ENCODE assay signal across 17 cellular contexts in genomic region chr17:30421592-30421991, GRCh38. TPM values are rescaled to one million over a fixed set of nuclear protein-coding genes. Genes with fewer than 3 reads are reported as not detected.
A peak's percentile ranks its signal among the peaks of the same experiment; 100 is the strongest.
DNase-seq lines count a peak whose midpoint lies in the region; FAIRE-seq and TF ChIP-seq lines count a peak whose summit lies in the region.
"Had no signal": no experiment of that assay in that cellular context is flagged by ENCODE, and none has a peak within 500 bp of the region (broad histone marks: within the 10 kb centered on the region; RNA-seq: fewer than 3 reads in every experiment).

No MANE protein-coding gene starts in this region.

- H3K36me3 ChIP-seq in astrocyte (ENCODE audit: insufficient read depth, low read length) = peaks cover 6% of the 10 kb centered on the region
- H3K36me3 ChIP-seq: BE2C had no signal

- no peaks in the 10 kb centered on the region for H3K79me2 ChIP-seq in astrocyte (ENCODE audit: insufficient read depth, low read length)

- peaks cover 4% of the 10 kb centered on the region for H4K20me1 ChIP-seq in astrocyte (ENCODE audit: insufficient read depth, low read length)

- no peak overlapping the region for H2AFZ ChIP-seq in astrocyte (ENCODE audit: low read depth, low read length)

- TF ChIP-seq CTCF in AG10803 (conservative IDR thresholded peaks at IDR 0.05; ENCODE audit: low read length) = no peak
- no peak for TF ChIP-seq CTCF in HL-60 (IDR thresholded peaks at IDR 0.05; ENCODE audit: insufficient read depth, low read length)
- TF ChIP-seq CTCF in astrocyte (IDR thresholded peaks at IDR 0.05; ENCODE audit: insufficient read depth, low read depth, low read length) = no peak
- TF ChIP-seq CTCF in coronary artery (IDR thresholded peaks at IDR 0.05) = no peak

- no peak overlapping the region for H3K4me3 Mint-ChIP-seq in astrocyte (ENCODE audit: unreplicated experiment)
- H3K4me3 Mint-ChIP-seq: CD4-positive, alpha-beta memory T cell had no signal

- FAIRE-seq in astrocyte (lab: Jason Lieb, UNC) (no peak), islet of Langerhans (lab: Jason Lieb, UNC) (peak; percentile 45)
- FAIRE-seq: GM12892, H1 had no signal

- DNase-seq in AG10803 (ENCODE audit: low read depth) (peak; percentile 16), HL-60 (ENCODE audit: low read depth in 1 of 2, low spot score in 1 of 2) (no peak), astrocyte (ENCODE audit: low read depth) (peak; percentile 5), coronary artery (ENCODE audit: low spot score) (no peak), COLO668 (lab: John Stamatoyannopoulos, UW; ENCODE audit: unreplicated experiment) (no peak), globus pallidus (ENCODE audit: low spot score) (no peak), DMS153 treated with DMSO at 0.1 percent for 48 hours (lab: John Stamatoyannopoulos, UW; ENCODE audit: unreplicated experiment) (no peak)
- DNase-seq: BE2C; CD4-positive, alpha-beta memory T cell; DMS79; EL; GDM1 had no signal

- H3K4me3 ChIP-seq in AG10803 (ENCODE audit: low read length) (no peak overlapping the region), HL-60 (replicated peaks; ENCODE audit: insufficient read depth, low read length) (no peak overlapping the region), astrocyte (ENCODE audit: insufficient read depth, low read depth, low read length) (no peak overlapping the region), coronary artery (no peak overlapping the region)
- H3K4me3 ChIP-seq: HAP-1 had no signal

- no peaks in the 10 kb centered on the region for H3K4me1 Mint-ChIP-seq in astrocyte (ENCODE audit: low read depth, unreplicated experiment)

- H3K27me3 ChIP-seq in HL-60 (ENCODE audit: insufficient read depth, poor library complexity, severe bottlenecking) (no peaks in the 10 kb centered on the region), astrocyte (ENCODE audit: insufficient read depth, low read length) (no peaks in the 10 kb centered on the region)
- H3K27me3 ChIP-seq: BE2C had no signal

- H3K27me3 Mint-ChIP-seq in astrocyte (ENCODE audit: low read depth, unreplicated experiment) = no peaks in the 10 kb centered on the region
- H3K27me3 Mint-ChIP-seq: CD4-positive, alpha-beta memory T cell had no signal

- H3K4me1 ChIP-seq in astrocyte (ENCODE audit: insufficient read depth, low read length) = no peaks in the 10 kb centered on the region
- H3K4me1 ChIP-seq: BE2C had no signal

- H3K9me3 ChIP-seq in astrocyte (ENCODE audit: insufficient read depth, low read depth, low read length) = no peaks in the 10 kb centered on the region
- H3K9me3 ChIP-seq: BE2C, HAP-1 had no signal

- H3K27ac ChIP-seq in HL-60 (replicated peaks) = peak overlapping the region; percentile 50
- H3K27ac ChIP-seq in astrocyte (ENCODE audit: low read depth, low read length) = no peak overlapping the region
- H3K27ac ChIP-seq in coronary artery = no peak overlapping the region
- H3K27ac ChIP-seq: C4-2B had no signal

- no peak overlapping the region for H3K4me2 ChIP-seq in astrocyte (ENCODE audit: low read length)

- H3K9me3 Mint-ChIP-seq in astrocyte (ENCODE audit: unreplicated experiment) = no peaks in the 10 kb centered on the region
- H3K9me3 Mint-ChIP-seq: CD4-positive, alpha-beta memory T cell had no signal

- peaks cover 4% of the 10 kb centered on the region for H3K36me3 Mint-ChIP-seq in astrocyte (ENCODE audit: low read depth, unreplicated experiment)

- no peak overlapping the region for H3K27ac Mint-ChIP-seq in astrocyte (ENCODE audit: unreplicated experiment)

- H3K9ac ChIP-seq in astrocyte (ENCODE audit: low read length) = no peak overlapping the region

RNA-seq across cellular contexts. Expression of gene CPD, which starts 42.9 kb away (rescaled TPM):
- 51.2 and 55.2 TPM in 2 replicates for total RNA-seq in astrocyte

RNA-seq across cellular contexts. Expression of gene GOSR1, which starts 55.6 kb away (rescaled TPM):
- total RNA-seq in astrocyte = 48.0 and 49.3 TPM in 2 replicates

Comparison
In these comparisons a context has a peak if more than half of its experiments do, and no peak if none do; other contexts are left out.
1. DNase-seq: peak in AG10803 (single experiment) and astrocyte (single experiment); none in HL-60 (0 of 2), coronary artery (single experiment), COLO668 (single experiment), globus pallidus (single experiment) and DMS153 treated with DMSO at 0.1 percent for 48 hours (single experiment).